In genomic region chr20:33788351-33789049, GRCh38 we compare ENCODE assay signal across 17 cellular contexts. TPM values are rescaled to one million over a fixed set of nuclear protein-coding genes. Genes with fewer than 3 reads are reported as not detected.
DNase-seq lines count a peak whose midpoint lies in the region; ATAC-seq and TF ChIP-seq lines count a peak whose summit lies in the region.
"Had no signal": no experiment of that assay in that cellular context is flagged by ENCODE, and none has a peak within 500 bp of the region (broad histone marks: within the 10 kb centered on the region; RNA-seq: fewer than 3 reads in every experiment).

No MANE protein-coding gene starts in this region.

- peaks cover 47% of the 10 kb centered on the region for H3K4me1 ChIP-seq in muscle layer of colon (ENCODE audit: insufficient read depth, low read length)
- H3K4me1 ChIP-seq: parathyroid adenoma had no signal

- peak overlapping the region; percentile 5 for H3K27ac Mint-ChIP-seq in activated naive CD4-positive, alpha-beta T cell treated with anti-CD3 and anti-CD28 coated beads, Interleukin-2, amount 10 ng/mL, durations not matched to agents 7 days and 5 days
- peak overlapping the region; percentile 11 for H3K27ac Mint-ChIP-seq in activated B cell treated with CpG ODN at 0.5 μM for 24 hours
- peak overlapping the region; percentile 91 for H3K27ac Mint-ChIP-seq in type B pancreatic cell
- H3K27ac Mint-ChIP-seq: activated T-cell treated with anti-CD3 and anti-CD28 coated beads, Interleukin-2, amount 50 U/mL, for 24 hours had no signal

- TF ChIP-seq CTCF in activated B cell treated with CpG ODN at 0.5 μM for 24 hours (IDR thresholded peaks at IDR 0.05) (no peak), type B pancreatic cell (conservative IDR thresholded peaks at IDR 0.05) (no peak)

- peak overlapping the region; percentile 86 for H3K27ac ChIP-seq in muscle layer of colon (ENCODE audit: low read depth, low read length)

- no peaks in the 10 kb centered on the region for H3K9me3 ChIP-seq in muscle layer of colon (ENCODE audit: low read length)

- CTCF ChIA-PET in activated naive CD4-positive, alpha-beta T cell treated with anti-CD3 and anti-CD28 coated beads, Interleukin-2, amount 10 ng/mL, durations not matched to agents 7 days and 5 days (lab: Charles Lee) = interaction anchor here (1.6 kb wide), 1 partner anchor 145 kb away, joined by 5 read pairs; no protein-coding TSS in a partner anchor
- CTCF ChIA-PET in activated B cell treated with CpG ODN at 0.5 μM for 24 hours (lab: Charles Lee) = no interaction called here

- intact Hi-C loops in activated B cell treated with CpG ODN at 0.5 μM for 24 hours (cut with micrococcal nuclease) = no loop called here

- no peaks in the 10 kb centered on the region for H3K27me3 ChIP-seq in muscle layer of colon (ENCODE audit: control insufficient read depth in 1 of 2, insufficient read depth in 2 of 2, low read length in 2 of 2)

- H3K36me3 Mint-ChIP-seq in activated naive CD4-positive, alpha-beta T cell treated with anti-CD3 and anti-CD28 coated beads, Interleukin-2, amount 10 ng/mL, durations not matched to agents 7 days and 5 days = peaks cover 2% of the 10 kb centered on the region
- H3K36me3 Mint-ChIP-seq in activated B cell treated with CpG ODN at 0.5 μM for 24 hours (ENCODE audit: low read depth) (peaks cover 12% of the 10 kb centered on the region), type B pancreatic cell (peaks cover 7% of the 10 kb centered on the region)

- DNase-seq in activated naive CD4-positive, alpha-beta T cell treated with anti-CD3 and anti-CD28 coated beads, Interleukin-2, amount 10 ng/mL, durations not matched to agents 7 days and 5 days = no peak
- DNase-seq in activated naive CD4-positive, alpha-beta T cell treated with anti-CD3 and anti-CD28 coated beads, Interleukin-2, amount 50 U/mL, for 16 hours = no peak
- DNase-seq in activated B cell treated with CpG ODN at 0.5 μM for 24 hours (no peak), type B pancreatic cell (ENCODE audit: extremely low spot score, unreplicated experiment) (no peak), GOT3 (lab: John Stamatoyannopoulos, UW) (no peak), NCI-H345 (lab: John Stamatoyannopoulos, UW) (no peak), activated gamma-delta T cell treated with Interleukin-2 at 50 U/mL for 16 hours (no peak)
- DNase-seq: activated T-cell treated with anti-CD3 and anti-CD28 coated beads, Interleukin-2, amount 50 U/mL, for 24 hours; amniotic stem cell; midbrain; NCI-H146; NCI-H2227 treated with DMSO at 0.1 percent for 48 hours; substantia nigra; SW 1271 had no signal

- H3K27me3 Mint-ChIP-seq in activated naive CD4-positive, alpha-beta T cell treated with anti-CD3 and anti-CD28 coated beads, Interleukin-2, amount 10 ng/mL, durations not matched to agents 7 days and 5 days = no peaks in the 10 kb centered on the region
- H3K27me3 Mint-ChIP-seq in activated B cell treated with CpG ODN at 0.5 μM for 24 hours (no peaks in the 10 kb centered on the region), type B pancreatic cell (no peaks in the 10 kb centered on the region)
- H3K27me3 Mint-ChIP-seq: activated T-cell treated with anti-CD3 and anti-CD28 coated beads, Interleukin-2, amount 50 U/mL, for 24 hours had no signal

- H3K36me3 ChIP-seq in muscle layer of colon (ENCODE audit: insufficient read depth, low read length) = no peaks in the 10 kb centered on the region

- ATAC-seq in activated B cell treated with CpG ODN at 0.5 μM for 24 hours (ENCODE audit: low read depth) = no peak
- ATAC-seq: activated CD4-positive, CD25-positive, alpha-beta regulatory T cell treated with anti-CD3 and anti-CD28 coated beads, Interleukin-2, amount 50 U/mL, for 24 hours had no signal

- no peak overlapping the region for H3K4me3 ChIP-seq in muscle layer of colon (ENCODE audit: low read depth in 1 of 2, low read length in 2 of 2)

- H3K4me3 Mint-ChIP-seq in activated naive CD4-positive, alpha-beta T cell treated with anti-CD3 and anti-CD28 coated beads, Interleukin-2, amount 10 ng/mL, durations not matched to agents 7 days and 5 days = no peak overlapping the region
- H3K4me3 Mint-ChIP-seq in activated B cell treated with CpG ODN at 0.5 μM for 24 hours (no peak overlapping the region), type B pancreatic cell (no peak overlapping the region)
- H3K4me3 Mint-ChIP-seq: activated T-cell treated with anti-CD3 and anti-CD28 coated beads, Interleukin-2, amount 50 U/mL, for 24 hours had no signal

- H3K4me1 Mint-ChIP-seq in activated naive CD4-positive, alpha-beta T cell treated with anti-CD3 and anti-CD28 coated beads, Interleukin-2, amount 10 ng/mL, durations not matched to agents 7 days and 5 days = peaks cover 49% of the 10 kb centered on the region
- peaks cover 47% of the 10 kb centered on the region for H3K4me1 Mint-ChIP-seq in activated B cell treated with CpG ODN at 0.5 μM for 24 hours
- peaks cover 21% of the 10 kb centered on the region for H3K4me1 Mint-ChIP-seq in type B pancreatic cell (ENCODE audit: unreplicated experiment)

- H3K9ac ChIP-seq in muscle layer of colon (ENCODE audit: low read length) = no peak overlapping the region
- H3K9ac ChIP-seq: parathyroid adenoma had no signal

- POLR2A ChIA-PET in activated B cell treated with CpG ODN at 0.5 μM for 24 hours (lab: Charles Lee) = interaction anchor here (0.8 to 1.4 kb wide), 2 partner anchors 56 to 324 kb away, joined by 3 to 4 read pairs; partner anchors contain the start of genes EIF2S2 and ZNF341

- no peaks in the 10 kb centered on the region for H3K9me3 Mint-ChIP-seq in activated naive CD4-positive, alpha-beta T cell treated with anti-CD3 and anti-CD28 coated beads, Interleukin-2, amount 10 ng/mL, durations not matched to agents 7 days and 5 days
- no peaks in the 10 kb centered on the region for H3K9me3 Mint-ChIP-seq in activated B cell treated with CpG ODN at 0.5 μM for 24 hours
- no peaks in the 10 kb centered on the region for H3K9me3 Mint-ChIP-seq in type B pancreatic cell
- H3K9me3 Mint-ChIP-seq: activated T-cell treated with anti-CD3 and anti-CD28 coated beads, Interleukin-2, amount 50 U/mL, for 24 hours had no signal

RNA-seq across cellular contexts. Expression of gene CHMP4B, which starts 22.6 kb away (rescaled TPM):
- total RNA-seq in activated B cell treated with CpG ODN at 0.5 μM for 24 hours = 116 and 121 TPM in 2 replicates
- total RNA-seq in type B pancreatic cell (ENCODE audit: low replicate concordance) = 111 and 170 TPM in 2 replicates

RNA-seq across cellular contexts. Expression of gene ZNF341, which starts 56.7 kb away (rescaled TPM):
- total RNA-seq in activated B cell treated with CpG ODN at 0.5 μM for 24 hours (9.2 and 10.1 TPM in 2 replicates), type B pancreatic cell (ENCODE audit: low replicate concordance) (4.6 and 5.8 TPM in 2 replicates)

Comparison
In these comparisons a context has a peak if more than half of its experiments do, and no peak if none do; other contexts are left out.
1. H3K27ac Mint-ChIP-seq: peak in every context shown above with its lines; median percentile 91 in type B pancreatic cell; 11 in activated B cell treated with CpG ODN at 0.5 μM for 24 hours; 5 in activated naive CD4-positive, alpha-beta T cell treated with anti-CD3 and anti-CD28 coated beads, Interleukin-2, amount 10 ng/mL, durations not matched to agents 7 days and 5 days.